In the genomic region with DNA sequence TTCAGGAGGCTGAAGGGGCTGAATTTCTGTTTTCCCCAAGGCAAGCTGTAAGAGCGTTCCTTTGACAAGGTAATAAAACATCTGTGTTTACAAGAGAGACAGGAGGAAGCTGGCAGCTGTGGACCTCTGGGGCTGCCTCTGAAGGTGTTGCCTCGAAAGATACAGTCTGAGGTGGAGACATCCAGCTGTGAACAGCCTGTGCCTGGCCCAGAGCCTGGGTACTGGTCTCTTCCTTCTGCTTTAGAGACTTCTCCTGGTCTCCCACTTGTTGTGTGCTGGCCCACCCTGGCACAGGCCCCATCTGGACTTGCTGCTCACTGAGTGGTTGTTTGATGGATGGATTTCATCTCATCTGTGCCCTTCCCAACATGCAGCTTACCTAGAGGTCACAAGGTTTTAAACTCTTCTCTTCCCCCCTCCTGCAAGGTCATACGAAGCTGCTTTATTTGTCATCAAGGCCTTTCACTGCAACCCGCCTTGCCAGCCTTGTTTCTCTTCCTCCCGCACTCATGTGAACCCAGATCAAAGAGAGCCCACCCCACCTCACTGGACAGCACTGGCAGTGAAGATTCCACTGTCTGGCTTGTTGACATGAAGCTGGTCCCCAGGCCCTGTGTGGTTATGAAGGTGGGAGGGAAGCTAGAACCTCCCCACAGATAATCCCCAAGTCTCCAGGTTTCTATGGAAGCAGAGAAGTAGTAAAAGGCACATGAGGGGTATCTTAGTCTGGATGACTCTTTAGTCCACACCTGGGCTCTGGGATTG, we compare ENCODE assay signal across 20 cellular contexts. TPM values are rescaled to one million over a fixed set of nuclear protein-coding genes. Genes with fewer than 3 reads are reported as not detected.
A peak's percentile ranks its signal among the peaks of the same experiment; 100 is the strongest.
DNase-seq lines count a peak whose midpoint lies in the region; ATAC-seq and TF ChIP-seq lines count a peak whose summit lies in the region.
"Had no signal": no experiment of that assay in that cellular context is flagged by ENCODE, and none has a peak within 500 bp of the region (broad histone marks: within the 10 kb centered on the region; RNA-seq: fewer than 3 reads in every experiment).

No MANE protein-coding gene starts in this region.

- H3K4me1 ChIP-seq in left ventricle myocardium inferior = no peaks in the 10 kb centered on the region
- H3K4me1 ChIP-seq in mesenchymal stem cell (ENCODE audit: control insufficient read depth, insufficient read depth, low read depth, low read length) = peaks cover 38% of the 10 kb centered on the region
- H3K4me1 ChIP-seq in suprapubic skin = no peaks in the 10 kb centered on the region

- TF ChIP-seq CTCF in left ventricle myocardium inferior (IDR thresholded peaks at IDR 0.05; ENCODE audit: borderline replicate concordance) (no peak), suprapubic skin (IDR thresholded peaks at IDR 0.05) (no peak), omental fat pad (IDR thresholded peaks at IDR 0.05) (no peak)

- no peak for ATAC-seq in Right ventricle myocardium inferior
- ATAC-seq in omental fat pad (ENCODE audit: low FRiP score) = no peak
- ATAC-seq in stimulated activated naive B cell treated with anti-CD40 and anti-IgM and Interleukin-4, amounts not matched to agents 10 μg/mL and 1 μg/mL and 100 μg/mL, for 72 hours (replicated peaks) = no peak
- ATAC-seq: GM12878 had no signal

- no peaks in the 10 kb centered on the region for H3K4me1 Mint-ChIP-seq in stimulated activated naive B cell treated with anti-CD40 and anti-IgM and Interleukin-4, amounts not matched to agents 10 μg/mL and 1 μg/mL and 100 μg/mL, for 72 hours
- H3K4me1 Mint-ChIP-seq: IgD-negative memory B cell had no signal

- H3K9me3 ChIP-seq in left ventricle myocardium inferior (replicated peaks) (no peaks in the 10 kb centered on the region), mesenchymal stem cell (ENCODE audit: control insufficient read depth, low read length) (no peaks in the 10 kb centered on the region), suprapubic skin (no peaks in the 10 kb centered on the region)
- H3K9me3 ChIP-seq: HAP-1 had no signal

- H3K79me1 ChIP-seq in mesenchymal stem cell (replicated peaks; ENCODE audit: low read length, poor library complexity, severe bottlenecking) = no peaks in the 10 kb centered on the region

- H3K27ac ChIP-seq in left ventricle myocardium inferior (replicated peaks) (no peak overlapping the region), mesenchymal stem cell (ENCODE audit: low read length, poor library complexity, severe bottlenecking) (peak overlapping the region; percentile 85), suprapubic skin (no peak overlapping the region)
- H3K27ac ChIP-seq: 22Rv1, C4-2B, GM23248 had no signal

- peaks cover 5% of the 10 kb centered on the region for H3K27me3 ChIP-seq in left ventricle myocardium inferior (ENCODE audit: low read depth)
- H3K27me3 ChIP-seq in mesenchymal stem cell (ENCODE audit: control insufficient read depth in 1 of 2, insufficient read depth in 1 of 2, low read length in 2 of 2) = peaks cover 0 to 8% of the 10 kb centered on the region in 2 experiments
- H3K27me3 ChIP-seq in suprapubic skin = peaks cover 3% of the 10 kb centered on the region

- no peaks in the 10 kb centered on the region for H3K36me3 ChIP-seq in left ventricle myocardium inferior
- no peaks in the 10 kb centered on the region for H3K36me3 ChIP-seq in mesenchymal stem cell (ENCODE audit: control insufficient read depth in 1 of 2, insufficient read depth in 2 of 2, low read depth in 1 of 2, low read length in 2 of 2)
- H3K36me3 ChIP-seq in suprapubic skin = no peaks in the 10 kb centered on the region
- H3K36me3 ChIP-seq: HAP-1 had no signal

- peak overlapping the region; percentile 100 for H2AK5ac ChIP-seq in mesenchymal stem cell (ENCODE audit: low read length, severe bottlenecking)

- H2BK120ac ChIP-seq in mesenchymal stem cell (ENCODE audit: low read depth, low read length) = no peak overlapping the region

- no peak for TF ChIP-seq POLR2A in suprapubic skin (IDR thresholded peaks at IDR 0.05)

- H3K9ac ChIP-seq in mesenchymal stem cell (ENCODE audit: low read length) = no peak overlapping the region
- H3K9ac ChIP-seq: GM23248 had no signal

- H2BK12ac ChIP-seq in mesenchymal stem cell (ENCODE audit: low read length in 2 of 2) = no peak overlapping the region

- no peak overlapping the region for H3K4ac ChIP-seq in mesenchymal stem cell (ENCODE audit: low read depth in 1 of 2, low read length in 2 of 2)

- no peak overlapping the region for H2BK5ac ChIP-seq in mesenchymal stem cell (ENCODE audit: low read depth, low read length, poor library complexity, severe bottlenecking)

- no peak overlapping the region for H3K4me3 ChIP-seq in left ventricle myocardium inferior
- no peak overlapping the region for H3K4me3 ChIP-seq in mesenchymal stem cell (ENCODE audit: insufficient read depth in 1 of 2, low read depth in 1 of 2, low read length in 2 of 2)
- no peak overlapping the region for H3K4me3 ChIP-seq in suprapubic skin
- H3K4me3 ChIP-seq: GM12878, GM23248, HAP-1 had no signal

- H2AFZ ChIP-seq in mesenchymal stem cell (ENCODE audit: low read depth, low read length) = no peak overlapping the region
- H2AFZ ChIP-seq: GM23248 had no signal

- no peak for TF ChIP-seq EP300 in suprapubic skin (IDR thresholded peaks at IDR 0.05)

- peaks cover 0 to 2% of the 10 kb centered on the region in 2 donors for H3K27me3 Mint-ChIP-seq in stimulated activated naive B cell treated with anti-CD40 and anti-IgM and Interleukin-4, amounts not matched to agents 10 μg/mL and 1 μg/mL and 100 μg/mL, for 72 hours
- H3K27me3 Mint-ChIP-seq: IgD-negative memory B cell had no signal

- no peak overlapping the region for H2BK15ac ChIP-seq in mesenchymal stem cell (ENCODE audit: low read depth, poor library complexity, severe bottlenecking)

- H3K14ac ChIP-seq in mesenchymal stem cell (ENCODE audit: low read length in 2 of 2) = no peak overlapping the region

- H3K4me3 Mint-ChIP-seq in stimulated activated naive B cell treated with anti-CD40 and anti-IgM and Interleukin-4, amounts not matched to agents 10 μg/mL and 1 μg/mL and 100 μg/mL, for 72 hours = no peak overlapping the region
- H3K4me3 Mint-ChIP-seq: IgD-negative memory B cell had no signal

- no peaks in the 10 kb centered on the region for H3K36me3 Mint-ChIP-seq in stimulated activated naive B cell treated with anti-CD40 and anti-IgM and Interleukin-4, amounts not matched to agents 10 μg/mL and 1 μg/mL and 100 μg/mL, for 72 hours
- H3K36me3 Mint-ChIP-seq: IgD-negative memory B cell had no signal

- no peaks in the 10 kb centered on the region for H3K9me3 Mint-ChIP-seq in stimulated activated naive B cell treated with anti-CD40 and anti-IgM and Interleukin-4, amounts not matched to agents 10 μg/mL and 1 μg/mL and 100 μg/mL, for 72 hours
- H3K9me3 Mint-ChIP-seq: IgD-negative memory B cell had no signal

- no peak overlapping the region for H4K91ac ChIP-seq in mesenchymal stem cell (ENCODE audit: low read length)

- WGBS in mesenchymal stem cell = 72% methylated on average over 5 of the region's 5 CpGs
- 73% methylated on average over 5 of the region's 5 CpGs for WGBS in suprapubic skin

- no peak overlapping the region for H3K23ac ChIP-seq in mesenchymal stem cell (ENCODE audit: low read length in 2 of 2)

- H3K4me2 ChIP-seq in mesenchymal stem cell (ENCODE audit: low read length, poor library complexity, severe bottlenecking) = no peak overlapping the region

- peak; percentile 20 for DNase-seq in DMS 273 (lab: John Stamatoyannopoulos, UW; ENCODE audit: unreplicated experiment)
- DNase-seq in DMS 273 treated with DMSO at 0.1 percent for 48 hours (lab: John Stamatoyannopoulos, UW) = no peak
- DNase-seq in Right ventricle myocardium inferior (ENCODE audit: missing footprints) = peak; percentile 41
- no peak for DNase-seq in left ventricle myocardium inferior
- no peak for DNase-seq in mesenchymal stem cell
- peak; percentile 32 to 44 for DNase-seq in suprapubic skin (ENCODE audit: low spot score in 2 of 2)
- DNase-seq in omental fat pad (ENCODE audit: low spot score) = no peak
- DNase-seq in stimulated activated naive B cell treated with anti-CD40 and anti-IgM and Interleukin-4, amounts not matched to agents 10 μg/mL and 1 μg/mL and 100 μg/mL, for 72 hours = no peak
- DNase-seq: AML-193, EL, GM23248, Karpas-422, NCI-H1048, NCI-H1436, NCI-H2029 treated with DMSO at 0.1 percent for 48 hours had no signal

- intact Hi-C loops in Right ventricle myocardium inferior (cut with DNase I) = loop anchor here (1.0 kb wide), 1 partner anchor 12 kb away; no protein-coding TSS in a partner anchor
- intact Hi-C loops in left ventricle myocardium inferior (cut with micrococcal nuclease) = no loop called here

- H4K8ac ChIP-seq in mesenchymal stem cell (ENCODE audit: low read length) = no peak overlapping the region

- H3K18ac ChIP-seq in mesenchymal stem cell (ENCODE audit: low read depth in 1 of 2, low read length in 2 of 2) = no peak overlapping the region

- no peak overlapping the region for H3K27ac Mint-ChIP-seq in stimulated activated naive B cell treated with anti-CD40 and anti-IgM and Interleukin-4, amounts not matched to agents 10 μg/mL and 1 μg/mL and 100 μg/mL, for 72 hours
- H3K27ac Mint-ChIP-seq: IgD-negative memory B cell had no signal

RNA-seq across cellular contexts. Expression of gene ALDH1B1, which starts 35.0 kb away (rescaled TPM):
- total RNA-seq in Right ventricle myocardium inferior (18.4 TPM), left ventricle myocardium inferior (21.6 TPM), suprapubic skin (1 to 10 TPM; 2.2 to 4.3 (median 3.4) TPM), omental fat pad (10 to 100 TPM; 12.0 to 28.0 (median 21.1) TPM)
- polyA plus RNA-seq in mesenchymal stem cell (2013, experiment 1 of 2) = 10.5 TPM
- 9.8 TPM for polyA plus RNA-seq in mesenchymal stem cell (2013, experiment 2 of 2)

Comparison
In these comparisons a context has a peak if more than half of its experiments do, and no peak if none do; other contexts are left out.
1. DNase-seq: peak in DMS 273 (single experiment), Right ventricle myocardium inferior (single experiment) and suprapubic skin (2 of 2); none in DMS 273 treated with DMSO at 0.1 percent for 48 hours (single experiment), left ventricle myocardium inferior (single experiment), mesenchymal stem cell (single experiment), omental fat pad (single experiment) and stimulated activated naive B cell treated with anti-CD40 and anti-IgM and Interleukin-4, amounts not matched to agents 10 μg/mL and 1 μg/mL and 100 μg/mL, for 72 hours (single experiment).